Comparison of ENCODE assay signal across 1 cellular context in genomic region chr18:44805176-44805575, GRCh38.
TF ChIP-seq lines count a peak whose summit lies in the region.

No MANE protein-coding gene starts in this region.

TF ChIP-seq in HEK293, 187 proteins besides CTCF, POLR2A, EP300 and RAD21 (continued from another document):
- TF ChIP-seq ZNF777 (tag by site-specific recombination; IDR thresholded peaks at IDR 0.05; ENCODE audit: borderline replicate concordance) (no peak), ZFP41 (tag by site-specific recombination; IDR thresholded peaks at IDR 0.05; ENCODE audit: borderline replicate concordance) (no peak), ZFHX2 (tag by site-specific recombination; conservative IDR thresholded peaks at IDR 0.05) (peak; percentile 43; the same call in 1 of the 2 replicates), ZNF274 (IDR thresholded peaks at IDR 0.05; ENCODE audit: low read length) (no peak), ZNF274 (tag by site-specific recombination; IDR thresholded peaks at IDR 0.05; ENCODE audit: borderline replicate concordance) (no peak), IKZF3 (tag by site-specific recombination; IDR thresholded peaks at IDR 0.05) (no peak), KLF10 (tag by site-specific recombination; IDR thresholded peaks at IDR 0.05) (no peak)
